Comparison of ENCODE assay signal across 12 cellular contexts in genomic region chr4:48557478-48557877, GRCh38.
DNase-seq lines count a peak whose midpoint lies in the region; ATAC-seq and TF ChIP-seq lines count a peak whose summit lies in the region.
"Had no signal": no experiment of that assay in that cellular context is flagged by ENCODE, and none has a peak within 500 bp of the region (broad histone marks: within the 10 kb centered on the region; RNA-seq: fewer than 3 reads in every experiment).

No MANE protein-coding gene starts in this region.

- peaks cover 3% of the 10 kb centered on the region for H3K9me3 Mint-ChIP-seq in activated CD8-positive, alpha-beta T cell treated with anti-CD3 and anti-CD28 coated beads for 36 hours
- H3K9me3 Mint-ChIP-seq in activated CD8-positive, alpha-beta T cell treated with anti-CD3 and anti-CD28 coated beads, Interleukin-2, amount 10 ng/mL, durations not matched to agents 7 days and 5 days (ENCODE audit: insufficient read depth): no peaks in the 10 kb centered on the region
- peaks cover 6% of the 10 kb centered on the region for H3K9me3 Mint-ChIP-seq in progenitor cell of endocrine pancreas (ENCODE audit: low read depth)
- H3K9me3 Mint-ChIP-seq: CD14-positive monocyte; effector memory CD8-positive, alpha-beta T cell had no signal

- POLR2A ChIA-PET in activated CD8-positive, alpha-beta T cell treated with anti-CD3 and anti-CD28 coated beads for 36 hours (lab: Charles Lee): no interaction called here
- POLR2A ChIA-PET in activated CD8-positive, alpha-beta T cell treated with anti-CD3 and anti-CD28 coated beads, Interleukin-2, amount 10 ng/mL, durations not matched to agents 7 days and 5 days (lab: Charles Lee): no interaction called here

- no peaks in the 10 kb centered on the region for H3K27me3 Mint-ChIP-seq in activated CD8-positive, alpha-beta T cell treated with anti-CD3 and anti-CD28 coated beads for 36 hours
- no peaks in the 10 kb centered on the region for H3K27me3 Mint-ChIP-seq in activated CD8-positive, alpha-beta T cell treated with anti-CD3 and anti-CD28 coated beads, Interleukin-2, amount 10 ng/mL, durations not matched to agents 7 days and 5 days (ENCODE audit: low read depth)
- no peaks in the 10 kb centered on the region for H3K27me3 Mint-ChIP-seq in progenitor cell of endocrine pancreas
- H3K27me3 Mint-ChIP-seq: effector memory CD8-positive, alpha-beta T cell; IgD-negative memory B cell had no signal

- CTCF ChIA-PET in activated CD8-positive, alpha-beta T cell treated with anti-CD3 and anti-CD28 coated beads for 36 hours (lab: Charles Lee): interaction anchor here (0.8 to 1.5 kb wide), 6 partner anchors 9 to 31 kb away, joined by 3 to 5 read pairs (median 4); no protein-coding TSS in a partner anchor
- CTCF ChIA-PET in activated CD8-positive, alpha-beta T cell treated with anti-CD3 and anti-CD28 coated beads, Interleukin-2, amount 10 ng/mL, durations not matched to agents 7 days and 5 days (lab: Charles Lee): interaction anchor here (1.1 to 1.7 kb wide), 4 partner anchors 14 to 71 kb away, joined by 3 to 6 read pairs (median 4); no protein-coding TSS in a partner anchor

- no peak overlapping the region for H3K27ac Mint-ChIP-seq in activated CD8-positive, alpha-beta T cell treated with anti-CD3 and anti-CD28 coated beads for 36 hours
- H3K27ac Mint-ChIP-seq in activated CD8-positive, alpha-beta T cell treated with anti-CD3 and anti-CD28 coated beads, Interleukin-2, amount 10 ng/mL, durations not matched to agents 7 days and 5 days: no peak overlapping the region
- no peak overlapping the region for H3K27ac Mint-ChIP-seq in progenitor cell of endocrine pancreas
- H3K27ac Mint-ChIP-seq: CD14-positive monocyte; effector memory CD8-positive, alpha-beta T cell had no signal

- TF ChIP-seq CTCF in activated CD8-positive, alpha-beta T cell treated with anti-CD3 and anti-CD28 coated beads for 36 hours (IDR thresholded peaks at IDR 0.05): no peak
- peak; percentile 39 for TF ChIP-seq CTCF in progenitor cell of endocrine pancreas (IDR thresholded peaks at IDR 0.05; ENCODE audit: unreplicated experiment)

- no peak overlapping the region for H3K4me3 Mint-ChIP-seq in activated CD8-positive, alpha-beta T cell treated with anti-CD3 and anti-CD28 coated beads for 36 hours
- no peak overlapping the region for H3K4me3 Mint-ChIP-seq in activated CD8-positive, alpha-beta T cell treated with anti-CD3 and anti-CD28 coated beads, Interleukin-2, amount 10 ng/mL, durations not matched to agents 7 days and 5 days
- no peak overlapping the region for H3K4me3 Mint-ChIP-seq in progenitor cell of endocrine pancreas (ENCODE audit: low read depth)
- H3K4me3 Mint-ChIP-seq: CD14-positive monocyte; effector memory CD8-positive, alpha-beta T cell; IgD-negative memory B cell had no signal

- ATAC-seq in activated CD8-positive, alpha-beta T cell treated with anti-CD3 and anti-CD28 coated beads for 36 hours: peak; percentile 51
- no peak for ATAC-seq in activated CD8-positive, alpha-beta T cell treated with anti-CD3 and anti-CD28 coated beads, Interleukin-2, amount 10 ng/mL, durations not matched to agents 7 days and 5 days
- no peak for ATAC-seq in GM18909 (IDR thresholded peaks at IDR 0.05; ENCODE audit: poor library complexity, unreplicated experiment)
- ATAC-seq: effector memory CD8-positive, alpha-beta T cell had no signal

- DNase-seq in activated CD8-positive, alpha-beta T cell treated with anti-CD3 and anti-CD28 coated beads for 36 hours: no peak
- no peak for DNase-seq in activated CD8-positive, alpha-beta T cell treated with anti-CD3 and anti-CD28 coated beads, Interleukin-2, amount 10 ng/mL, durations not matched to agents 7 days and 5 days
- peak; percentile 8 for DNase-seq in M059J (ENCODE audit: low read depth)
- peak; percentile 28 for DNase-seq in dermis blood vessel endothelial cell
- no peak for DNase-seq in progenitor cell of endocrine pancreas (ENCODE audit: low spot score, unreplicated experiment)
- no peak for DNase-seq in C1 segment of cervical spinal cord (lab: John Stamatoyannopoulos, UW)
- no peak for DNase-seq in NCI-H2227 (lab: John Stamatoyannopoulos, UW; ENCODE audit: unreplicated experiment)
- DNase-seq: effector memory CD8-positive, alpha-beta T cell; islet precursor cell had no signal

- H3K36me3 Mint-ChIP-seq in activated CD8-positive, alpha-beta T cell treated with anti-CD3 and anti-CD28 coated beads for 36 hours (ENCODE audit: low read depth): peaks cover 58% of the 10 kb centered on the region
- peaks cover 54% of the 10 kb centered on the region for H3K36me3 Mint-ChIP-seq in activated CD8-positive, alpha-beta T cell treated with anti-CD3 and anti-CD28 coated beads, Interleukin-2, amount 10 ng/mL, durations not matched to agents 7 days and 5 days (ENCODE audit: low read depth)
- H3K36me3 Mint-ChIP-seq in progenitor cell of endocrine pancreas (ENCODE audit: insufficient read depth): peaks cover 39% of the 10 kb centered on the region

- peaks cover 4% of the 10 kb centered on the region for H3K4me1 Mint-ChIP-seq in activated CD8-positive, alpha-beta T cell treated with anti-CD3 and anti-CD28 coated beads for 36 hours (ENCODE audit: low read depth)
- H3K4me1 Mint-ChIP-seq in activated CD8-positive, alpha-beta T cell treated with anti-CD3 and anti-CD28 coated beads, Interleukin-2, amount 10 ng/mL, durations not matched to agents 7 days and 5 days (ENCODE audit: low read depth): peaks cover 5% of the 10 kb centered on the region
- peaks cover 2% of the 10 kb centered on the region for H3K4me1 Mint-ChIP-seq in progenitor cell of endocrine pancreas (ENCODE audit: low read depth)
- H3K4me1 Mint-ChIP-seq: CD14-positive monocyte had no signal

- intact Hi-C loops in activated CD8-positive, alpha-beta T cell treated with anti-CD3 and anti-CD28 coated beads for 36 hours (cut with micrococcal nuclease): no loop called here

Comparison
In these comparisons a context has a peak if more than half of its experiments do, and no peak if none do; other contexts are left out.
1. DNase-seq: peak in M059J (single experiment) and dermis blood vessel endothelial cell (single experiment); none in activated CD8-positive, alpha-beta T cell treated with anti-CD3 and anti-CD28 coated beads for 36 hours (single experiment), activated CD8-positive, alpha-beta T cell treated with anti-CD3 and anti-CD28 coated beads, Interleukin-2, amount 10 ng/mL, durations not matched to agents 7 days and 5 days (single experiment), progenitor cell of endocrine pancreas (single experiment), C1 segment of cervical spinal cord (0 of 14) and NCI-H2227 (single experiment).